In the genomic region with DNA sequence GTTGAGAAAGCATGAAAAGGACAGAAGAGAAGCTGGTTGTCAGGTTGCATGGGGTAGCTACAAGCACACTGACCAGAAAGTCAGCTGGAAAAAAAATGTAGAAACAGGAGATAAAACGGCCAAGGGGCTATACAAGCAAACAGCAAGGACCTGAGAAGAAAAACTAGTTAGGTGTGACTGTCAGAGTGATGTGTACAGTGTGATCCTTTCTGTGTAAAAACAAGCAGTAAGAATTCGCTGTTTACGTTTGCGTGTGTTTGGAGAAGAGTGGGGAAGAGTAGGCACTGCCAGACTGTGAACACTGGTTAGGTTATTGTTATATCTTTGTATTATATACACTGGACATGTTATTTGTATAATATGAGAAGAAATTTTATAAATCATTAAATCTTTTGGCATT, we compare ENCODE assay signal across 1 cellular context.
TF ChIP-seq lines count a peak whose summit lies in the region.

No MANE protein-coding gene starts in this region.

TF ChIP-seq in K562, 482 proteins besides CTCF, POLR2A, EP300 and RAD21:
- TF ChIP-seq, protein P1, sequence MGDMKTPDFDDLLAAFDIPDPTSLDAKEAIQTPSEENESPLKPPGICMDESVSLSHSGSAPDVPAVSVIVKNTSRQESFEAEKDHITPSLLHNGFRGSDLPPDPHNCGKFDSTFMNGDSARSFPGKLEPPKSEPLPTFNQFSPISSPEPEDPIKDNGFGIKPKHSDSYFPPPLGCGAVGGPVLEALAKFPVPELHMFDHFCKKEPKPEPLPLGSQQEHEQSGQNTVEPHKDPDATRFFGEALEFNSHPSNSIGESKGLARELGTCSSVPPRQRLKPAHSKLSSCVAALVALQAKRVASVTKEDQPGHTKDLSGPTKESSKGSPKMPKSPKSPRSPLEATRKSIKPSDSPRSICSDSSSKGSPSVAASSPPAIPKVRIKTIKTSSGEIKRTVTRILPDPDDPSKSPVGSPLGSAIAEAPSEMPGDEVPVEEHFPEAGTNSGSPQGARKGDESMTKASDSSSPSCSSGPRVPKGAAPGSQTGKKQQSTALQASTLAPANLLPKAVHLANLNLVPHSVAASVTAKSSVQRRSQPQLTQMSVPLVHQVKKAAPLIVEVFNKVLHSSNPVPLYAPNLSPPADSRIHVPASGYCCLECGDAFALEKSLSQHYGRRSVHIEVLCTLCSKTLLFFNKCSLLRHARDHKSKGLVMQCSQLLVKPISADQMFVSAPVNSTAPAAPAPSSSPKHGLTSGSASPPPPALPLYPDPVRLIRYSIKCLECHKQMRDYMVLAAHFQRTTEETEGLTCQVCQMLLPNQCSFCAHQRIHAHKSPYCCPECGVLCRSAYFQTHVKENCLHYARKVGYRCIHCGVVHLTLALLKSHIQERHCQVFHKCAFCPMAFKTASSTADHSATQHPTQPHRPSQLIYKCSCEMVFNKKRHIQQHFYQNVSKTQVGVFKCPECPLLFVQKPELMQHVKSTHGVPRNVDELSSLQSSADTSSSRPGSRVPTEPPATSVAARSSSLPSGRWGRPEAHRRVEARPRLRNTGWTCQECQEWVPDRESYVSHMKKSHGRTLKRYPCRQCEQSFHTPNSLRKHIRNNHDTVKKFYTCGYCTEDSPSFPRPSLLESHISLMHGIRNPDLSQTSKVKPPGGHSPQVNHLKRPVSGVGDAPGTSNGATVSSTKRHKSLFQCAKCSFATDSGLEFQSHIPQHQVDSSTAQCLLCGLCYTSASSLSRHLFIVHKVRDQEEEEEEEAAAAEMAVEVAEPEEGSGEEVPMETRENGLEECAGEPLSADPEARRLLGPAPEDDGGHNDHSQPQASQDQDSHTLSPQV (IDR thresholded peaks at IDR 0.05), result no peak
- TF ChIP-seq MBD2 (IDR thresholded peaks at IDR 0.05; ENCODE audit: borderline replicate concordance, low read depth), result no peak
- TF ChIP-seq, protein P2, sequence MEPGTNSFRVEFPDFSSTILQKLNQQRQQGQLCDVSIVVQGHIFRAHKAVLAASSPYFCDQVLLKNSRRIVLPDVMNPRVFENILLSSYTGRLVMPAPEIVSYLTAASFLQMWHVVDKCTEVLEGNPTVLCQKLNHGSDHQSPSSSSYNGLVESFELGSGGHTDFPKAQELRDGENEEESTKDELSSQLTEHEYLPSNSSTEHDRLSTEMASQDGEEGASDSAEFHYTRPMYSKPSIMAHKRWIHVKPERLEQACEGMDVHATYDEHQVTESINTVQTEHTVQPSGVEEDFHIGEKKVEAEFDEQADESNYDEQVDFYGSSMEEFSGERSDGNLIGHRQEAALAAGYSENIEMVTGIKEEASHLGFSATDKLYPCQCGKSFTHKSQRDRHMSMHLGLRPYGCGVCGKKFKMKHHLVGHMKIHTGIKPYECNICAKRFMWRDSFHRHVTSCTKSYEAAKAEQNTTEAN (CRISPR knock-in tag; IDR thresholded peaks at IDR 0.05), result no peak
- TF ChIP-seq HNRNPLL (IDR thresholded peaks at IDR 0.05; ENCODE audit: low read depth, low read length, poor library complexity, severe bottlenecking), result no peak
- TF ChIP-seq NR2C2 (CRISPR knock-in tag; IDR thresholded peaks at IDR 0.05), result no peak
- no peak for TF ChIP-seq NR2C2 (tag; IDR thresholded peaks at IDR 0.05)
- TF ChIP-seq MEIS2 (IDR thresholded peaks at IDR 0.05; ENCODE audit: partially characterized antibody), result no peak
- TF ChIP-seq RAD51 (IDR thresholded peaks at IDR 0.05; ENCODE audit: borderline replicate concordance, low read depth), result no peak
- TF ChIP-seq ZNF274 (IDR thresholded peaks at IDR 0.05; ENCODE audit: borderline replicate concordance, low read depth, low read length), result no peak
- no peak for TF ChIP-seq CEBPB (tag; IDR thresholded peaks at IDR 0.05)
- TF ChIP-seq, protein P3, sequence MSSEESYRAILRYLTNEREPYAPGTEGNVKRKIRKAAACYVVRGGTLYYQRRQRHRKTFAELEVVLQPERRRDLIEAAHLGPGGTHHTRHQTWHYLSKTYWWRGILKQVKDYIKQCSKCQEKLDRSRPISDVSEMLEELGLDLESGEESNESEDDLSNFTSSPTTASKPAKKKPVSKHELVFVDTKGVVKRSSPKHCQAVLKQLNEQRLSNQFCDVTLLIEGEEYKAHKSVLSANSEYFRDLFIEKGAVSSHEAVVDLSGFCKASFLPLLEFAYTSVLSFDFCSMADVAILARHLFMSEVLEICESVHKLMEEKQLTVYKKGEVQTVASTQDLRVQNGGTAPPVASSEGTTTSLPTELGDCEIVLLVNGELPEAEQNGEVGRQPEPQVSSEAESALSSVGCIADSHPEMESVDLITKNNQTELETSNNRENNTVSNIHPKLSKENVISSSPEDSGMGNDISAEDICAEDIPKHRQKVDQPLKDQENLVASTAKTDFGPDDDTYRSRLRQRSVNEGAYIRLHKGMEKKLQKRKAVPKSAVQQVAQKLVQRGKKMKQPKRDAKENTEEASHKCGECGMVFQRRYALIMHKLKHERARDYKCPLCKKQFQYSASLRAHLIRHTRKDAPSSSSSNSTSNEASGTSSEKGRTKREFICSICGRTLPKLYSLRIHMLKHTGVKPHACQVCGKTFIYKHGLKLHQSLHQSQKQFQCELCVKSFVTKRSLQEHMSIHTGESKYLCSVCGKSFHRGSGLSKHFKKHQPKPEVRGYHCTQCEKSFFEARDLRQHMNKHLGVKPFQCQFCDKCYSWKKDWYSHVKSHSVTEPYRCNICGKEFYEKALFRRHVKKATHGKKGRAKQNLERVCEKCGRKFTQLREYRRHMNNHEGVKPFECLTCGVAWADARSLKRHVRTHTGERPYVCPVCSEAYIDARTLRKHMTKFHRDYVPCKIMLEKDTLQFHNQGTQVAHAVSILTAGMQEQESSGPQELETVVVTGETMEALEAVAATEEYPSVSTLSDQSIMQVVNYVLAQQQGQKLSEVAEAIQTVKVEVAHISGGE (CRISPR knock-in tag; IDR thresholded peaks at IDR 0.05), result no peak
- no peak for TF ChIP-seq ZFPM2 (CRISPR knock-in tag; IDR thresholded peaks at IDR 0.05)
- no peak for TF ChIP-seq SP2 (IDR thresholded peaks at IDR 0.05; ENCODE audit: extremely low read depth, low read depth, low read length, poor library complexity, severe bottlenecking)
- TF ChIP-seq HDAC6 (IDR thresholded peaks at IDR 0.05; ENCODE audit: low read depth, low read length), result no peak
- TF ChIP-seq, protein P4, sequence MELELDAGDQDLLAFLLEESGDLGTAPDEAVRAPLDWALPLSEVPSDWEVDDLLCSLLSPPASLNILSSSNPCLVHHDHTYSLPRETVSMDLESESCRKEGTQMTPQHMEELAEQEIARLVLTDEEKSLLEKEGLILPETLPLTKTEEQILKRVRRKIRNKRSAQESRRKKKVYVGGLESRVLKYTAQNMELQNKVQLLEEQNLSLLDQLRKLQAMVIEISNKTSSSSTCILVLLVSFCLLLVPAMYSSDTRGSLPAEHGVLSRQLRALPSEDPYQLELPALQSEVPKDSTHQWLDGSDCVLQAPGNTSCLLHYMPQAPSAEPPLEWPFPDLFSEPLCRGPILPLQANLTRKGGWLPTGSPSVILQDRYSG (tag; conservative IDR thresholded peaks at IDR 0.05; ENCODE audit: low read depth), result no peak
- TF ChIP-seq HIVEP1 (CRISPR knock-in tag; IDR thresholded peaks at IDR 0.05), result no peak
- no peak for TF ChIP-seq JUN (IDR thresholded peaks at IDR 0.05; ENCODE audit: borderline replicate concordance, low read depth, low read length)
- no peak for TF ChIP-seq JUN (CRISPR knock-in tag; IDR thresholded peaks at IDR 0.05; ENCODE audit: borderline replicate concordance)
- TF ChIP-seq ZNF57 (CRISPR knock-in tag; IDR thresholded peaks at IDR 0.05), result no peak
- TF ChIP-seq ZNF436 (CRISPR knock-in tag; IDR thresholded peaks at IDR 0.05), result no peak
- no peak for TF ChIP-seq HNRNPK (IDR thresholded peaks at IDR 0.05; ENCODE audit: low read depth, low read length, poor library complexity, severe bottlenecking)
- no peak for TF ChIP-seq HMG20B (CRISPR knock-in tag; IDR thresholded peaks at IDR 0.05)
